ENCODE assay signal across 9 cellular contexts in genomic region chr11:112584674-112585073, GRCh38.
DNase-seq lines count a peak whose midpoint lies in the region; TF ChIP-seq lines count a peak whose summit lies in the region.
"Had no signal": no experiment of that assay in that cellular context is flagged by ENCODE, and none has a peak within 500 bp of the region (broad histone marks: within the 10 kb centered on the region; RNA-seq: fewer than 3 reads in every experiment).

No MANE protein-coding gene starts in this region.

- H3K27me3 ChIP-seq in BE2C: no peaks in the 10 kb centered on the region
- no peaks in the 10 kb centered on the region for H3K27me3 ChIP-seq in esophagus muscularis mucosa

- no peak overlapping the region for H3K27ac ChIP-seq in esophagus muscularis mucosa (replicated peaks in 1 of 4)
- H3K27ac ChIP-seq: HL-60 had no signal

- H3K4me1 ChIP-seq in BE2C (peaks cover 13% of the 10 kb centered on the region), esophagus muscularis mucosa (peaks cover 14 to 48% (median 44%) of the 10 kb centered on the region in 4 donors)

- H3K4me3 ChIP-seq in BE2C (ENCODE audit: low read depth, low read length): no peak overlapping the region
- no peak overlapping the region for H3K4me3 ChIP-seq in GM12864 (ENCODE audit: low read depth, low read length)
- no peak overlapping the region for H3K4me3 ChIP-seq in esophagus muscularis mucosa

- no peaks in the 10 kb centered on the region for H3K36me3 Mint-ChIP-seq in activated CD4-positive, alpha-beta T cell treated with anti-CD3 and anti-CD28 coated beads, Interleukin-2, amount 10 ng/mL, durations not matched to agents 7 days and 5 days (ENCODE audit: low read depth)

- no peak for TF ChIP-seq POLR2A in esophagus muscularis mucosa (IDR thresholded peaks at IDR 0.05; ENCODE audit: low read depth)

- no peaks in the 10 kb centered on the region for H3K9me3 Mint-ChIP-seq in activated CD4-positive, alpha-beta T cell treated with anti-CD3 and anti-CD28 coated beads, Interleukin-2, amount 10 ng/mL, durations not matched to agents 7 days and 5 days

- no peak overlapping the region for H3K27ac Mint-ChIP-seq in activated CD4-positive, alpha-beta T cell treated with anti-CD3 and anti-CD28 coated beads, Interleukin-2, amount 10 ng/mL, durations not matched to agents 7 days and 5 days

- intact Hi-C loops in esophagus muscularis mucosa (cut with DNase I): loop anchor here (5.0 to 10.0 kb wide), 3 partner anchors 213 to 380 kb away; partner anchors contain the start of gene NCAM1

- DNase-seq in BE2C (peak; percentile 31), GM12864 (ENCODE audit: low read depth) (no peak), NCI-H748 treated with DMSO at 0.1 percent for 48 hours (lab: John Stamatoyannopoulos, UW) (peak; percentile 29), esophagus muscularis mucosa (ENCODE audit: extremely low spot score) (peak; percentile 70), NCI-H2081 treated with DMSO at 0.1 percent for 48 hours (lab: John Stamatoyannopoulos, UW) (no peak), GM13976 (ENCODE audit: low spot score) (no peak), retina (no peak)
- no peak for DNase-seq in activated CD4-positive, alpha-beta T cell treated with anti-CD3 and anti-CD28 coated beads, Interleukin-2, amount 10 ng/mL, durations not matched to agents 7 days and 5 days

- WGBS in esophagus muscularis mucosa: 95% methylated on average over 3 of the region's 4 CpGs

- POLR2A ChIA-PET in activated CD4-positive, alpha-beta T cell treated with anti-CD3 and anti-CD28 coated beads, Interleukin-2, amount 10 ng/mL, durations not matched to agents 7 days and 5 days (lab: Charles Lee): no interaction called here

- H3K9me3 ChIP-seq in BE2C: no peaks in the 10 kb centered on the region
- H3K9me3 ChIP-seq in esophagus muscularis mucosa: no peaks in the 10 kb centered on the region

- TF ChIP-seq EP300 in esophagus muscularis mucosa (IDR thresholded peaks at IDR 0.05): no peak

- H3K4me1 Mint-ChIP-seq in activated CD4-positive, alpha-beta T cell treated with anti-CD3 and anti-CD28 coated beads, Interleukin-2, amount 10 ng/mL, durations not matched to agents 7 days and 5 days: no peaks in the 10 kb centered on the region

- H3K36me3 ChIP-seq in BE2C (no peaks in the 10 kb centered on the region), esophagus muscularis mucosa (no peaks in the 10 kb centered on the region)

- CTCF ChIA-PET in activated CD4-positive, alpha-beta T cell treated with anti-CD3 and anti-CD28 coated beads, Interleukin-2, amount 10 ng/mL, durations not matched to agents 7 days and 5 days (lab: Charles Lee): interaction anchor here (1.1 to 1.2 kb wide), 2 partner anchors 38 to 305 kb away, joined by 3 read pairs; no protein-coding TSS in a partner anchor

- no peaks in the 10 kb centered on the region for H3K27me3 Mint-ChIP-seq in activated CD4-positive, alpha-beta T cell treated with anti-CD3 and anti-CD28 coated beads, Interleukin-2, amount 10 ng/mL, durations not matched to agents 7 days and 5 days

- in situ Hi-C loops in GM13976 (cut with MboI; ENCODE audit: low sequenced_read_pairs, unreplicated experiment): loop anchor here (10.0 kb wide), 2 partner anchors 210 to 700 kb away; no protein-coding TSS in a partner anchor

- peak; percentile 39 for TF ChIP-seq CTCF in BE2C (IDR thresholded peaks at IDR 0.05; ENCODE audit: low read depth, low read length)
- TF ChIP-seq CTCF in GM12864 (IDR thresholded peaks at IDR 0.05; ENCODE audit: low read depth, low read length, missing control alignments): peak; percentile 29
- no peak for TF ChIP-seq CTCF in esophagus muscularis mucosa (IDR thresholded peaks at IDR 0.05)
- no peak for TF ChIP-seq CTCF in GM13976 (IDR thresholded peaks at IDR 0.05; ENCODE audit: borderline replicate concordance, control extremely low read depth, extremely low read depth, insufficient read depth, missing control alignments)

- no peak overlapping the region for H3K4me3 Mint-ChIP-seq in activated CD4-positive, alpha-beta T cell treated with anti-CD3 and anti-CD28 coated beads, Interleukin-2, amount 10 ng/mL, durations not matched to agents 7 days and 5 days

Comparison
In these comparisons a context has a peak if more than half of its experiments do, and no peak if none do; other contexts are left out.
1. DNase-seq: peak in BE2C (single experiment), NCI-H748 treated with DMSO at 0.1 percent for 48 hours (single experiment) and esophagus muscularis mucosa (single experiment); none in GM12864 (single experiment), NCI-H2081 treated with DMSO at 0.1 percent for 48 hours (single experiment), activated CD4-positive, alpha-beta T cell treated with anti-CD3 and anti-CD28 coated beads, Interleukin-2, amount 10 ng/mL, durations not matched to agents 7 days and 5 days (single experiment), GM13976 (single experiment) and retina (single experiment).
2. CTCF ChIP-seq: peak in BE2C (single experiment) and GM12864 (single experiment); none in esophagus muscularis mucosa (0 of 3) and GM13976 (single experiment).